12 cellular contexts compared by ENCODE assay signal in genomic region chr5:116626945-116627679, GRCh38.
DNase-seq lines count a peak whose midpoint lies in the region; ATAC-seq and TF ChIP-seq lines count a peak whose summit lies in the region.
"Had no signal": no experiment of that assay in that cellular context is flagged by ENCODE, and none has a peak within 500 bp of the region (broad histone marks: within the 10 kb centered on the region; RNA-seq: fewer than 3 reads in every experiment).

No MANE protein-coding gene starts in this region.

- H3K27ac ChIP-seq in muscle layer of duodenum (ENCODE audit: low read length) (peak overlapping the region; percentile 47), brain microvascular endothelial cell (no peak overlapping the region)

- ATAC-seq in GM18511 (IDR thresholded peaks at IDR 0.05; ENCODE audit: unreplicated experiment) (peak; percentile 91), GM21526 (IDR thresholded peaks at IDR 0.05; ENCODE audit: low FRiP score, unreplicated experiment) (peak; percentile 88), HG03196 (IDR thresholded peaks at IDR 0.05; ENCODE audit: unreplicated experiment) (peak; percentile 63)
- ATAC-seq: activated CD8-positive, alpha-beta memory T cell treated with anti-CD3 and anti-CD28 coated beads, Interleukin-2, amount 10 ng/mL, durations not matched to agents 7 days and 5 days; natural killer cell had no signal

- no peaks in the 10 kb centered on the region for H3K9me3 ChIP-seq in muscle layer of duodenum (ENCODE audit: control insufficient read depth in 1 of 2, low read length in 2 of 2)
- H3K9me3 ChIP-seq: SJSA1 had no signal

- no peak for TF ChIP-seq CTCF in brain microvascular endothelial cell (IDR thresholded peaks at IDR 0.05; ENCODE audit: low read depth, low read length, missing control alignments)

- H3K27me3 ChIP-seq in muscle layer of duodenum (ENCODE audit: low read depth, low read length) = no peaks in the 10 kb centered on the region
- H3K27me3 ChIP-seq in brain microvascular endothelial cell (replicated peaks) = no peaks in the 10 kb centered on the region
- H3K27me3 ChIP-seq: SJSA1 had no signal

- peaks cover 0 to 7% of the 10 kb centered on the region in 2 donors for H3K4me1 ChIP-seq in muscle layer of duodenum (ENCODE audit: control insufficient read depth in 1 of 2, insufficient read depth in 2 of 2, low read length in 2 of 2)

- DNase-seq in AML-193 (lab: John Stamatoyannopoulos, UW) (no peak), NCI-H2107 treated with DMSO at 0.1 percent for 48 hours (lab: John Stamatoyannopoulos, UW; ENCODE audit: unreplicated experiment) (no peak), brain microvascular endothelial cell (no peak)
- DNase-seq in stimulated activated naive CD4-positive, alpha-beta T cell (lab: John Stamatoyannopoulos, UW) = no peak
- DNase-seq: activated CD8-positive, alpha-beta memory T cell treated with anti-CD3 and anti-CD28 coated beads, Interleukin-2, amount 10 ng/mL, durations not matched to agents 7 days and 5 days; CD4-positive, alpha-beta T cell; natural killer cell had no signal

- no peak overlapping the region for H3K4me3 ChIP-seq in muscle layer of duodenum (ENCODE audit: low read depth in 1 of 2, low read length in 2 of 2)
- H3K4me3 ChIP-seq in brain microvascular endothelial cell (ENCODE audit: low read depth, low read length) = no peak overlapping the region
- H3K4me3 ChIP-seq: SJSA1 had no signal

- H3K36me3 ChIP-seq in muscle layer of duodenum (ENCODE audit: control insufficient read depth in 1 of 2, insufficient read depth in 2 of 2, low read length in 2 of 2) (no peaks in the 10 kb centered on the region), brain microvascular endothelial cell (replicated peaks) (no peaks in the 10 kb centered on the region)
- H3K36me3 ChIP-seq: SJSA1 had no signal

- in situ Hi-C loops in brain microvascular endothelial cell (cut with HindIII; ENCODE audit: low pct_ligation_motif_present, low sequenced_read_pairs) = no loop called here
